12 cellular contexts compared by ENCODE assay signal in genomic region chr20:50297498-50298348, GRCh38.
DNase-seq lines count a peak whose midpoint lies in the region; ATAC-seq and TF ChIP-seq lines count a peak whose summit lies in the region.
"Had no signal": no experiment of that assay in that cellular context is flagged by ENCODE, and none has a peak within 500 bp of the region (broad histone marks: within the 10 kb centered on the region; RNA-seq: fewer than 3 reads in every experiment).

No MANE protein-coding gene starts in this region.

- DNase-seq in Jurkat, Clone E6-1 (ENCODE audit: low read depth, low spot score): peak; percentile 58
- no peak for DNase-seq in activated naive CD8-positive, alpha-beta T cell treated with anti-CD3 and anti-CD28 coated beads, Interleukin-2, amount 50 U/mL, for 24 hours
- DNase-seq in neural crest cell (ENCODE audit: low read depth, low spot score) (no peak), dermis blood vessel endothelial cell (no peak), HFFc6 (no peak), GOT3 (lab: John Stamatoyannopoulos, UW) (no peak)
- DNase-seq in stimulated activated CD4-positive, alpha-beta T cell treated with anti-CD3 and anti-CD28 coated beads, Interleukin-4, amount 100 ng/mL, for 24 hours: no peak
- DNase-seq: NCI-H1048; NCI-H526 treated with DMSO at 0.1 percent for 48 hours; stimulated activated CD4-positive, alpha-beta T cell treated with anti-CD3 and anti-CD28 coated beads, Interleukin-12 subunit alpha, Interleukin-12 subunit beta, amount 100 ng/mL, for 4 hours; T-cell had no signal

- peak overlapping the region in 6 of 10 experiments; percentile 18 to 44 (median 34); a peak in 8 of 20 replicates for H3K4me3 ChIP-seq in BLaER1 treated with 17β-estradiol and CSF1 and Interleukin-3, amounts not matched to agents 10 nM and 100 nM
- no peak overlapping the region for H3K4me3 ChIP-seq in Jurkat, Clone E6-1 (ENCODE audit: low read length)

- no peaks in the 10 kb centered on the region for H3K36me3 ChIP-seq in BLaER1 treated with 17β-estradiol and CSF1 and Interleukin-3, amounts not matched to agents 10 nM and 100 nM

- peak overlapping the region in 10 of 11 experiments; percentile 8 to 65 (median 48); a peak in 13 of 22 replicates for H3K9ac ChIP-seq in BLaER1 treated with 17β-estradiol and CSF1 and Interleukin-3, amounts not matched to agents 10 nM and 100 nM

- no peak for ATAC-seq in activated naive CD8-positive, alpha-beta T cell treated with anti-CD3 and anti-CD28 coated beads, Interleukin-2, amount 50 U/mL, for 24 hours

- H3K4me3 Mint-ChIP-seq in activated naive CD8-positive, alpha-beta T cell treated with anti-CD3 and anti-CD28 coated beads, Interleukin-2, amount 50 U/mL, for 24 hours: no peak overlapping the region
- H3K4me3 Mint-ChIP-seq in neural crest cell (no peak overlapping the region), HFFc6 (no peak overlapping the region)
- H3K4me3 Mint-ChIP-seq: T-cell had no signal

- peak overlapping the region; percentile 61 for H3K27ac Mint-ChIP-seq in activated naive CD8-positive, alpha-beta T cell treated with anti-CD3 and anti-CD28 coated beads, Interleukin-2, amount 50 U/mL, for 24 hours
- peak overlapping the region; percentile 54 for H3K27ac Mint-ChIP-seq in neural crest cell (ENCODE audit: unreplicated experiment)
- no peak overlapping the region; the same call in 1 of the 2 replicates for H3K27ac Mint-ChIP-seq in HFFc6
- H3K27ac Mint-ChIP-seq: T-cell had no signal

- H3K4me1 ChIP-seq in BLaER1 treated with 17β-estradiol and CSF1 and Interleukin-3, amounts not matched to agents 10 nM and 100 nM: peaks cover 50 to 78% (median 67%) of the 10 kb centered on the region in 10 experiments

- peak overlapping the region in 10 of 11 experiments; percentile 26 to 73 (median 56); a peak in 17 of 22 replicates for H3K27ac ChIP-seq in BLaER1 treated with 17β-estradiol and CSF1 and Interleukin-3, amounts not matched to agents 10 nM and 100 nM

- H3K4me1 Mint-ChIP-seq in activated naive CD8-positive, alpha-beta T cell treated with anti-CD3 and anti-CD28 coated beads, Interleukin-2, amount 50 U/mL, for 24 hours: peaks cover 16% of the 10 kb centered on the region
- H3K4me1 Mint-ChIP-seq in neural crest cell: no peaks in the 10 kb centered on the region
- peaks cover 24% of the 10 kb centered on the region for H3K4me1 Mint-ChIP-seq in HFFc6 (ENCODE audit: low read depth)

- H3K27me3 Mint-ChIP-seq in activated naive CD8-positive, alpha-beta T cell treated with anti-CD3 and anti-CD28 coated beads, Interleukin-2, amount 50 U/mL, for 24 hours: peaks cover 12% of the 10 kb centered on the region
- H3K27me3 Mint-ChIP-seq in neural crest cell (ENCODE audit: low read depth): peaks cover 9% of the 10 kb centered on the region
- peaks cover 2% of the 10 kb centered on the region for H3K27me3 Mint-ChIP-seq in HFFc6 (ENCODE audit: insufficient read depth)

- H4K20me1 ChIP-seq in BLaER1 treated with 17β-estradiol and CSF1 and Interleukin-3, amounts not matched to agents 10 nM and 100 nM: peaks cover 0 to 15% (median 0%) of the 10 kb centered on the region in 11 experiments; a peak in 3 of 22 replicates

- H3K9me3 Mint-ChIP-seq in activated naive CD8-positive, alpha-beta T cell treated with anti-CD3 and anti-CD28 coated beads, Interleukin-2, amount 50 U/mL, for 24 hours: no peaks in the 10 kb centered on the region
- peaks cover 3% of the 10 kb centered on the region for H3K9me3 Mint-ChIP-seq in neural crest cell
- no peaks in the 10 kb centered on the region for H3K9me3 Mint-ChIP-seq in HFFc6
- H3K9me3 Mint-ChIP-seq: T-cell had no signal

- TF ChIP-seq CTCF in neural crest cell (conservative IDR thresholded peaks at IDR 0.05) (no peak), HFFc6 (IDR thresholded peaks at IDR 0.05) (no peak)

- no peaks in the 10 kb centered on the region for H3K36me3 Mint-ChIP-seq in activated naive CD8-positive, alpha-beta T cell treated with anti-CD3 and anti-CD28 coated beads, Interleukin-2, amount 50 U/mL, for 24 hours (ENCODE audit: low read depth)
- H3K36me3 Mint-ChIP-seq in neural crest cell (ENCODE audit: low read depth) (no peaks in the 10 kb centered on the region), HFFc6 (ENCODE audit: low read depth) (no peaks in the 10 kb centered on the region)
- H3K36me3 Mint-ChIP-seq: T-cell had no signal

- H3K4me2 ChIP-seq in BLaER1 treated with 17β-estradiol and CSF1 and Interleukin-3, amounts not matched to agents 10 nM and 100 nM: peak overlapping the region; percentile 72 to 96 (median 86)

- peaks cover 0 to 5% (median 0%) of the 10 kb centered on the region in 11 experiments; a peak in 1 of 22 replicates for H3K27me3 ChIP-seq in BLaER1 treated with 17β-estradiol and CSF1 and Interleukin-3, amounts not matched to agents 10 nM and 100 nM

- no peaks in the 10 kb centered on the region for H3K9me3 ChIP-seq in BLaER1 treated with 17β-estradiol and CSF1 and Interleukin-3, amounts not matched to agents 10 nM and 100 nM (replicated peaks in 1 of 11)
